In genomic region chr16:46801428-46802049, GRCh38 we compare ENCODE assay signal across 9 cellular contexts. TPM values are rescaled to one million over a fixed set of nuclear protein-coding genes. Genes with fewer than 3 reads are reported as not detected.
DNase-seq lines count a peak whose midpoint lies in the region; ATAC-seq and TF ChIP-seq lines count a peak whose summit lies in the region.
"Had no signal": no experiment of that assay in that cellular context is flagged by ENCODE, and none has a peak within 500 bp of the region (broad histone marks: within the 10 kb centered on the region; RNA-seq: fewer than 3 reads in every experiment).

No MANE protein-coding gene starts in this region.

- no peaks in the 10 kb centered on the region for H3K27me3 Mint-ChIP-seq in chondrocyte (ENCODE audit: low read depth)
- H3K27me3 Mint-ChIP-seq in progenitor cell of endocrine pancreas: no peaks in the 10 kb centered on the region
- H3K27me3 Mint-ChIP-seq in naive thymus-derived CD4-positive, alpha-beta T cell: no peaks in the 10 kb centered on the region

- H3K4me1 ChIP-seq in naive thymus-derived CD4-positive, alpha-beta T cell (ENCODE audit: control insufficient read depth in 2 of 2, insufficient read depth in 2 of 2, low read length in 2 of 2): no peaks in the 10 kb centered on the region
- no peaks in the 10 kb centered on the region for H3K4me1 ChIP-seq in mucosa of descending colon (ENCODE audit: low read depth)
- H3K4me1 ChIP-seq: BLaER1 treated with 17β-estradiol and CSF1 and Interleukin-3, amounts not matched to agents 10 nM and 100 nM had no signal

- H3K4me1 Mint-ChIP-seq in chondrocyte (ENCODE audit: low read depth) (no peaks in the 10 kb centered on the region), progenitor cell of endocrine pancreas (ENCODE audit: low read depth) (peaks cover 3% of the 10 kb centered on the region)
- peaks cover 3 to 30% (median 23%) of the 10 kb centered on the region in 7 donors for H3K4me1 Mint-ChIP-seq in naive thymus-derived CD4-positive, alpha-beta T cell

- DNase-seq in NCI-H1092 treated with DMSO at 0.1 percent for 48 hours (lab: John Stamatoyannopoulos, UW) (peak; percentile 43), NCI-H1092 (lab: John Stamatoyannopoulos, UW) (no peak), NCI-H345 treated with DMSO at 0.1 percent for 48 hours (lab: John Stamatoyannopoulos, UW; ENCODE audit: unreplicated experiment) (peak; percentile 3), chondrocyte (ENCODE audit: low spot score) (no peak), progenitor cell of endocrine pancreas (ENCODE audit: low spot score, unreplicated experiment) (no peak), mucosa of descending colon (no peak)
- no peak for DNase-seq in stimulated activated CD4-positive, alpha-beta T cell treated with anti-CD3 and anti-CD28 coated beads, Interleukin-2, amount 100 ng/mL, for 48 hours
- no peak for DNase-seq in naive thymus-derived CD4-positive, alpha-beta T cell

- CTCF ChIA-PET in naive thymus-derived CD4-positive, alpha-beta T cell (lab: Charles Lee): interaction anchor here (0.5 kb wide), 1 partner anchor 146 kb away, joined by 3 read pairs; no protein-coding TSS in a partner anchor

- no peaks in the 10 kb centered on the region for H3K36me3 ChIP-seq in naive thymus-derived CD4-positive, alpha-beta T cell (ENCODE audit: control insufficient read depth in 2 of 3, insufficient read depth in 3 of 3, low read length in 3 of 3)
- no peaks in the 10 kb centered on the region for H3K36me3 ChIP-seq in mucosa of descending colon (ENCODE audit: low read depth)

- H3K9me3 Mint-ChIP-seq in chondrocyte (ENCODE audit: low read depth) (peaks cover 5% of the 10 kb centered on the region), progenitor cell of endocrine pancreas (ENCODE audit: low read depth) (peaks cover 4% of the 10 kb centered on the region)
- peaks cover 0 to 10% (median 5%) of the 10 kb centered on the region in 11 donors for H3K9me3 Mint-ChIP-seq in naive thymus-derived CD4-positive, alpha-beta T cell

- intact Hi-C loops in naive thymus-derived CD4-positive, alpha-beta T cell (cut with micrococcal nuclease): no loop called here
- intact Hi-C loops in mucosa of descending colon (cut with DNase I, micrococcal nuclease): loop anchor here in 1 of 2 donors (10.0 kb wide), 1 partner anchor 127 kb away; no protein-coding TSS in a partner anchor

- no peak overlapping the region for H3K4me3 ChIP-seq in naive thymus-derived CD4-positive, alpha-beta T cell (ENCODE audit: low read length)
- H3K4me3 ChIP-seq in mucosa of descending colon: no peak overlapping the region
- H3K4me3 ChIP-seq: BLaER1 treated with 17β-estradiol and CSF1 and Interleukin-3, amounts not matched to agents 10 nM and 100 nM had no signal

- peak; percentile 87 for TF ChIP-seq CTCF in chondrocyte (IDR thresholded peaks at IDR 0.05)
- TF ChIP-seq CTCF in progenitor cell of endocrine pancreas (IDR thresholded peaks at IDR 0.05; ENCODE audit: unreplicated experiment): peak; percentile 58
- TF ChIP-seq CTCF in mucosa of descending colon (IDR thresholded peaks at IDR 0.05): no peak

- no peaks in the 10 kb centered on the region for H3K9me3 ChIP-seq in naive thymus-derived CD4-positive, alpha-beta T cell (ENCODE audit: control insufficient read depth in 2 of 3, low read length in 3 of 3)
- H3K9me3 ChIP-seq in mucosa of descending colon: no peaks in the 10 kb centered on the region

- ATAC-seq in naive thymus-derived CD4-positive, alpha-beta T cell: no peak
- ATAC-seq in mucosa of descending colon: no peak

- H3K27me3 ChIP-seq in naive thymus-derived CD4-positive, alpha-beta T cell (ENCODE audit: control insufficient read depth in 2 of 2, insufficient read depth in 2 of 2, low read length in 2 of 2): no peaks in the 10 kb centered on the region
- H3K27me3 ChIP-seq: BLaER1 treated with 17β-estradiol and CSF1 and Interleukin-3, amounts not matched to agents 10 nM and 100 nM had no signal

- no peak overlapping the region for H3K27ac ChIP-seq in naive thymus-derived CD4-positive, alpha-beta T cell (ENCODE audit: low read depth, low read length)
- H3K27ac ChIP-seq: BLaER1 treated with 17β-estradiol and CSF1 and Interleukin-3, amounts not matched to agents 10 nM and 100 nM had no signal

- H3K36me3 Mint-ChIP-seq in chondrocyte (ENCODE audit: low read depth) (peaks cover 9% of the 10 kb centered on the region), progenitor cell of endocrine pancreas (ENCODE audit: insufficient read depth) (peaks cover 20% of the 10 kb centered on the region)
- H3K36me3 Mint-ChIP-seq in naive thymus-derived CD4-positive, alpha-beta T cell: peaks cover 4 to 33% (median 9%) of the 10 kb centered on the region in 5 donors

- no peak overlapping the region for H3K4me3 Mint-ChIP-seq in chondrocyte (ENCODE audit: unreplicated experiment)
- no peak overlapping the region for H3K4me3 Mint-ChIP-seq in progenitor cell of endocrine pancreas (ENCODE audit: low read depth)
- peak overlapping the region in 1 of 10 donors; percentile 11 for H3K4me3 Mint-ChIP-seq in naive thymus-derived CD4-positive, alpha-beta T cell

- H3K27ac Mint-ChIP-seq in chondrocyte (ENCODE audit: unreplicated experiment) (no peak overlapping the region), progenitor cell of endocrine pancreas (no peak overlapping the region)
- peak overlapping the region in 1 of 9 donors; percentile 56 for H3K27ac Mint-ChIP-seq in naive thymus-derived CD4-positive, alpha-beta T cell

- POLR2A ChIA-PET in naive thymus-derived CD4-positive, alpha-beta T cell (lab: Charles Lee): interaction anchor here (0.6 kb wide), 1 partner anchor 44 kb away, joined by 6 read pairs; no protein-coding TSS in a partner anchor

RNA-seq across cellular contexts. Expression of gene C16orf87, which starts 29.4 kb away (rescaled TPM):
- total RNA-seq in chondrocyte: 15.3 to 19.1 TPM (median 17.7 TPM) in 3 replicates
- total RNA-seq in progenitor cell of endocrine pancreas: 17.2 and 17.8 TPM in 2 replicates
- 10 to 100 TPM in 3 of 5 experiments, 1 to 10 TPM in 2; 5.6 to 14.0 (median 12.7) TPM for total RNA-seq in naive thymus-derived CD4-positive, alpha-beta T cell
- polyA plus RNA-seq in naive thymus-derived CD4-positive, alpha-beta T cell: 1 to 10 TPM; 5.3 to 8.8 TPM
- 1 to 10 TPM; 5.3 to 8.3 (median 5.4) TPM for total RNA-seq in mucosa of descending colon

RNA-seq across cellular contexts. Expression of gene MYLK3, which starts 53.4 kb away (rescaled TPM):
- total RNA-seq in chondrocyte (0.05 to 0.65 TPM (median 0.32 TPM) in 3 replicates), progenitor cell of endocrine pancreas (0.75 and 0.77 TPM in 2 replicates), mucosa of descending colon (under 1 TPM; 0.03 to 0.63 (median 0.41) TPM)
- under 1 TPM in 2 of 5 experiments, not detected in 3; 0.20 to 0.42 TPM for total RNA-seq in naive thymus-derived CD4-positive, alpha-beta T cell
- not detected for polyA plus RNA-seq in naive thymus-derived CD4-positive, alpha-beta T cell

Comparison
In these comparisons a context has a peak if more than half of its experiments do, and no peak if none do; other contexts are left out.
1. DNase-seq: peak in NCI-H1092 treated with DMSO at 0.1 percent for 48 hours (single experiment) and NCI-H345 treated with DMSO at 0.1 percent for 48 hours (single experiment); none in NCI-H1092 (single experiment), chondrocyte (single experiment), progenitor cell of endocrine pancreas (single experiment), stimulated activated CD4-positive, alpha-beta T cell treated with anti-CD3 and anti-CD28 coated beads, Interleukin-2, amount 100 ng/mL, for 48 hours (0 of 2), naive thymus-derived CD4-positive, alpha-beta T cell (0 of 9) and mucosa of descending colon (0 of 3).